In the genomic region with DNA sequence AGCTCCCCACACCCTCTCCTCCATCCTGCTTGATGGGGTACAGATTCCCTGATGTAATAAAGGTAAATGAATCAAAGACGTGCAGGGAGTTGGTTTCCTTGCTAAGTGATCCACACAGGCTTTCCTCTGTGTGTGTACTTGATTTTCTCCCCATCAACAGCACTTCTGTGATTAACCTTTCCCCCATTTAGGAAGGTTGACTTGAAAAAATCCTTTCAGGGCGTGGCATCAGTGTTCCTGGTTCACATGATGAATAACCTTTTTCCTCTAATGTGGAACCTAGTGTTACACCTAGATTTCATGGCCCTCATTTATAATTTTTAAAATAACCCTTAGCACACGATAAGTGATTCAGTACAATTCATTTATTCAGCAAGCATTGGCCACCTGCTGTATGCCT, we compare ENCODE assay signal across 19 cellular contexts.
"Had no signal": no experiment of that assay in that cellular context is flagged by ENCODE, and none has a peak within 500 bp of the region (broad histone marks: within the 10 kb centered on the region; RNA-seq: fewer than 3 reads in every experiment).

No MANE protein-coding gene starts in this region.

- H3K4me3 ChIP-seq: dorsolateral prefrontal cortex, esophagus muscularis mucosa, gastroesophageal sphincter, skin epidermis, stomach, thoracic aorta, transverse colon had no signal

- H3K36me3 Mint-ChIP-seq: natural killer cell had no signal

- H3K27ac Mint-ChIP-seq: immature natural killer cell, natural killer cell had no signal

- H3K9me3 Mint-ChIP-seq: immature natural killer cell, natural killer cell, neural crest cell had no signal

- H3K27me3 ChIP-seq: dorsolateral prefrontal cortex, esophagus muscularis mucosa, gastroesophageal sphincter, stomach, transverse colon had no signal

- ATAC-seq: gastroesophageal sphincter, natural killer cell, sciatic nerve had no signal

- H3K4me1 Mint-ChIP-seq: neural crest cell had no signal

- H3K27ac ChIP-seq: dorsolateral prefrontal cortex, esophagus muscularis mucosa, gastroesophageal sphincter, skin epidermis, stomach, thoracic aorta had no signal

- H3K4me3 Mint-ChIP-seq: immature natural killer cell, natural killer cell, neural crest cell had no signal

- H3K9me3 ChIP-seq: esophagus muscularis mucosa, gastroesophageal sphincter, stomach, thoracic aorta, transverse colon had no signal

- DNase-seq: cortex of kidney; dorsolateral prefrontal cortex; effector CD8-positive, alpha-beta T cell; foreskin fibroblast; immature natural killer cell; mesendoderm; natural killer cell; posterior cingulate gyrus; stimulated activated CD4-positive, alpha-beta T cell treated with anti-CD3 and anti-CD28 coated beads, Interleukin-12 subunit alpha, Interleukin-12 subunit beta, amount 100 ng/mL, for 4 hours; stimulated activated naive CD4-positive, alpha-beta T cell; stomach; substantia nigra; transverse colon had no signal
